ENCODE assay signal across 8 cellular contexts in genomic region chr2:1605102-1605501, GRCh38.
DNase-seq lines count a peak whose midpoint lies in the region; ATAC-seq and TF ChIP-seq lines count a peak whose summit lies in the region.

No MANE protein-coding gene starts in this region.

- H3K4me1 ChIP-seq in MM.1S (ENCODE audit: low read length), result no peaks in the 10 kb centered on the region

- TF ChIP-seq CTCF in WI38 (IDR thresholded peaks at IDR 0.05; ENCODE audit: low read depth, low read length) (no peak), MM.1S (IDR thresholded peaks at IDR 0.05; ENCODE audit: low read length) (no peak), GM10248 (IDR thresholded peaks at IDR 0.05; ENCODE audit: control extremely low read depth, extremely low read depth, low read depth, missing control alignments) (no peak)

- DNase-seq in H4 (ENCODE audit: low spot score) (peak; percentile 42), left ventricle myocardium superior (peak; percentile 81), posterior vena cava (ENCODE audit: low spot score) (peak; percentile 79), NCI-H187 (lab: John Stamatoyannopoulos, UW) (no peak), MM.1S (no peak), GM10248 (ENCODE audit: extremely low spot score) (no peak)
- DNase-seq in stimulated activated CD8-positive, alpha-beta memory T cell treated with anti-CD3 and anti-CD28 coated beads, Interleukin-4, amount 100 ng/mL, for 48 hours, result no peak

- no peak overlapping the region for H3K4me2 ChIP-seq in MM.1S (ENCODE audit: low read depth, low read length)

- H3K4me3 ChIP-seq in WI38 (ENCODE audit: low read depth, low read length) (peak overlapping the region; percentile 6; the same call in 1 of the 2 replicates), MM.1S (ENCODE audit: low read length) (no peak overlapping the region)

- POLR2A ChIA-PET in GM10248 (lab: Yijun Ruan, JAX), result no interaction called here

- intact Hi-C loops in left ventricle myocardium superior (cut with micrococcal nuclease) (no loop called here), posterior vena cava (cut with DNase I) (no loop called here)

- no peaks in the 10 kb centered on the region for H3K36me3 ChIP-seq in MM.1S (replicated peaks; ENCODE audit: insufficient read depth, low read length)

- no peak overlapping the region for H3K9ac ChIP-seq in MM.1S (ENCODE audit: low read length)

- peak; percentile 65 for ATAC-seq in left ventricle myocardium superior

- H4K20me1 ChIP-seq in MM.1S (ENCODE audit: insufficient read depth, low read length), result no peaks in the 10 kb centered on the region

- H3F3A ChIP-seq in MM.1S (ENCODE audit: insufficient read depth, low read length), result no peaks in the 10 kb centered on the region

- no peaks in the 10 kb centered on the region for H3K79me2 ChIP-seq in MM.1S (ENCODE audit: low read length)

- H3K27me3 ChIP-seq in MM.1S (replicated peaks; ENCODE audit: insufficient read depth, low read length), result no peaks in the 10 kb centered on the region

- H3K9me2 ChIP-seq in MM.1S (replicated peaks; ENCODE audit: insufficient read depth, low read length), result no peaks in the 10 kb centered on the region

- H3K27ac ChIP-seq in MM.1S (ENCODE audit: low read length), result no peak overlapping the region

- CTCF ChIA-PET in GM10248 (lab: Yijun Ruan, JAX), result no interaction called here

- no peaks in the 10 kb centered on the region for H3K9me3 ChIP-seq in MM.1S (replicated peaks; ENCODE audit: insufficient read depth, low read length)

- no peak overlapping the region for H2AFZ ChIP-seq in MM.1S (ENCODE audit: low read length)

Comparison
In these comparisons a context has a peak if more than half of its experiments do, and no peak if none do; other contexts are left out.
1. DNase-seq: peak in H4 (single experiment), left ventricle myocardium superior (single experiment) and posterior vena cava (single experiment); none in NCI-H187 (0 of 2), stimulated activated CD8-positive, alpha-beta memory T cell treated with anti-CD3 and anti-CD28 coated beads, Interleukin-4, amount 100 ng/mL, for 48 hours (single experiment), MM.1S (single experiment) and GM10248 (single experiment).